11 cellular contexts compared by ENCODE assay signal in genomic region chr14:65359503-65359902, GRCh38. TPM values are rescaled to one million over a fixed set of nuclear protein-coding genes. Genes with fewer than 3 reads are reported as not detected.
A peak's percentile ranks its signal among the peaks of the same experiment; 100 is the strongest.
DNase-seq lines count a peak whose midpoint lies in the region; ATAC-seq, FAIRE-seq and TF ChIP-seq lines count a peak whose summit lies in the region.
"Had no signal": no experiment of that assay in that cellular context is flagged by ENCODE, and none has a peak within 500 bp of the region (broad histone marks: within the 10 kb centered on the region; RNA-seq: fewer than 3 reads in every experiment).

No MANE protein-coding gene starts in this region.

- no peak for FAIRE-seq in K562 (lab: Jason Lieb, UNC)

- 0% methylated on average over 3 of the region's 3 CpGs for WGBS in K562 (ENCODE audit: insufficient coverage, low coverage, missing lambda C conversion rate)

- ATAC-seq in K562 = no peak
- no peak for ATAC-seq in GM18867 (IDR thresholded peaks at IDR 0.05; ENCODE audit: unreplicated experiment)
- ATAC-seq in left colon = no peak
- ATAC-seq in GM21528 (IDR thresholded peaks at IDR 0.05; ENCODE audit: low FRiP score, unreplicated experiment) = no peak

- no peak for TF ChIP-seq CTCF in K562 (IDR thresholded peaks at IDR 0.05 in 2 of 3, conservative IDR thresholded peaks at IDR 0.05 in 1 of 3; ENCODE audit: insufficient read depth in 2 of 3, low read depth in 1 of 3, low read length in 3 of 3)

- H3K79me2 ChIP-seq in K562 (ENCODE audit: control insufficient read depth, insufficient read depth, low read length) = no peaks in the 10 kb centered on the region

- no peak overlapping the region for H3K9ac ChIP-seq in K562 (ENCODE audit: insufficient read depth in 1 of 2, low read depth in 2 of 2, low read length in 2 of 2)

- in situ Hi-C loops in K562 (cut with MboI) = no loop called here

- no peak overlapping the region for H3K4me2 ChIP-seq in K562 (ENCODE audit: insufficient read depth, low read length)

- no TSS peak for BruUV-seq in K562 (replicated peaks; lab: Mats Ljungman, UMichigan)

- no peaks in the 10 kb centered on the region; a peak in 1 of 5 replicates for H3K4me1 ChIP-seq in K562 (replicated peaks in 1 of 2; ENCODE audit: control insufficient read depth in 2 of 2, insufficient read depth in 2 of 2, low read length in 2 of 2)

- TF ChIP-seq EP300 in K562 (IDR thresholded peaks at IDR 0.05; ENCODE audit: low read length) = no peak

- DNase-seq in SIG-M5 treated with dmso at 0.1 percent for 504 hours (lab: John Stamatoyannopoulos, UW; ENCODE audit: unreplicated experiment) (peak; percentile 3), SIG-M5 (lab: John Stamatoyannopoulos, UW) (no peak), M059J (ENCODE audit: low read depth) (peak; percentile 60), K562 (ENCODE audit: extremely low read depth in 1 of 4, low spot score in 3 of 4) (no peak), pulmonary artery endothelial cell (ENCODE audit: low read depth, low spot score) (peak; percentile 10), left colon (no peak)
- DNase-seq: activated CD4-positive, CD25-positive, alpha-beta regulatory T cell treated with anti-CD3 and anti-CD28 coated beads, Interleukin-2, amount 50 U/mL, for 72 hours; mesenchymal stem cell; NK-92 treated with Interleukin-12 subunit alpha and Interleukin-12 subunit beta, amount 100 ng/mL, for 24 hours had no signal

- H3K9me3 ChIP-seq in K562 (replicated peaks; ENCODE audit: control insufficient read depth, insufficient read depth, low read depth, low read length) = no peaks in the 10 kb centered on the region

- TF ChIP-seq POLR2A in K562 (conservative IDR thresholded peaks at IDR 0.05) = no peak

- CTCF ChIA-PET in K562 (lab: Yijun Ruan, JAX; ENCODE audit: low intra/inter-chr PET ratio) = no interaction called here

- no peak overlapping the region for H2AFZ ChIP-seq in K562 (ENCODE audit: low read depth, low read length)

- H3K9me1 ChIP-seq in K562 (ENCODE audit: control insufficient read depth, insufficient read depth, low read length) = no peaks in the 10 kb centered on the region

- no peaks in the 10 kb centered on the region for H4K20me1 ChIP-seq in K562 (replicated peaks; ENCODE audit: control insufficient read depth, insufficient read depth, low read length)

- no peak overlapping the region for H3K4me3 ChIP-seq in K562

- H3K27ac ChIP-seq in K562 (ENCODE audit: extremely low read depth, low read depth, low read length) = no peak overlapping the region

- POLR2A ChIA-PET in K562 (lab: Yijun Ruan, JAX) = no interaction called here

- no peaks in the 10 kb centered on the region for H3K36me3 ChIP-seq in K562 (ENCODE audit: control insufficient read depth, insufficient read depth, low read length)

- peak in 1 of 2 experiments; percentile 44; a peak in 2 of 4 replicates for TF ChIP-seq RAD21 in K562 (CRISPR knock-in tag; conservative IDR thresholded peaks at IDR 0.05 in 1 of 2, IDR thresholded peaks at IDR 0.05 in 1 of 2)

- intact Hi-C loops in K562 (cut with micrococcal nuclease) (no loop called here), left colon (cut with DNase I, micrococcal nuclease) (no loop called here)

- H3K27me3 ChIP-seq in K562 (ENCODE audit: control insufficient read depth in 2 of 2, insufficient read depth in 2 of 2, low read length in 2 of 2) = no peaks in the 10 kb centered on the region

TF ChIP-seq in K562, 482 proteins besides CTCF, POLR2A, EP300 and RAD21 (continues in another document):
- TF ChIP-seq TCF7 (IDR thresholded peaks at IDR 0.05; ENCODE audit: borderline replicate concordance) (no peak), TGIF2 (CRISPR knock-in tag; IDR thresholded peaks at IDR 0.05) (no peak), CUX1 (CRISPR knock-in tag; IDR thresholded peaks at IDR 0.05) (no peak), ATF2 (CRISPR knock-in tag; IDR thresholded peaks at IDR 0.05) (no peak), SAFB (IDR thresholded peaks at IDR 0.05; ENCODE audit: borderline replicate concordance, low read depth, low read length) (no peak), ZNF253 (CRISPR knock-in tag; conservative IDR thresholded peaks at IDR 0.05) (no peak)

RNA-seq across cellular contexts. Expression of gene FUT8, which starts 53.0 kb away (rescaled TPM):
- total RNA-seq in M059J (2014; rRNA removed; shearing (Covaris generic)) = 86.5 and 109 TPM in 2 replicates
- 12.8 and 21.0 TPM in 2 replicates for total RNA-seq in K562 (2011; cell fraction: chromatin; rRNA removed; ENCODE audit: low replicate concordance)
- 9.8 and 10.1 TPM in 2 replicates for total RNA-seq in K562 (2011; cell fraction: nucleolus; rRNA removed)
- 13.3 and 16.0 TPM in 2 replicates for total RNA-seq in K562 (2011; cell fraction: nucleoplasm; rRNA removed)
- total RNA-seq in K562 (2014; rRNA removed) (7.8 and 9.1 TPM in 2 replicates), K562 (2014; rRNA removed; fragmentation: Illumina TruSeq; extraction: Trizol) (10.6 and 11.9 TPM in 2 replicates), K562 (2015; rRNA removed; fragmentation: Illumina TruSeq; extraction: Trizol) (14.7 and 15.2 TPM in 2 replicates), K562 (2021) (13.3 and 14.2 TPM in 2 replicates), pulmonary artery endothelial cell (55.5 and 84.3 TPM in 2 replicates), left colon (10 to 100 TPM; 22.3 to 27.8 TPM)
- polyA plus RNA-seq in K562 (2011; rRNA removed) (7.2 and 8.0 TPM in 2 replicates), K562 (2014; fragmentation: Illumina TruSeq; extraction: Trizol) (8.6 and 11.0 TPM in 2 replicates), K562 (2014; fragmentation: Nextera tagmentation; extraction: Ambion mirVana) (1 to 10 TPM; 4.1 to 6.0 TPM), K562 (2014; rRNA removed) (6.0 and 7.1 TPM in 2 replicates)
- 3.6 and 6.1 TPM in 2 replicates for polyA plus RNA-seq in K562 (2011; cell fraction: cytosol; rRNA removed)
- 4.1 and 4.7 TPM in 2 replicates for polyA plus RNA-seq in K562 (2011; cell fraction: nucleus; rRNA removed)
- polyA plus RNA-seq in K562 (2012) = 8.2 and 10.1 TPM in 2 replicates
- polyA minus RNA-seq in K562 (2011; rRNA and poly(A)+ RNA removed) = 13.7 and 19.0 TPM in 2 replicates
- polyA minus RNA-seq in K562 (2011; cell fraction: cytosol; rRNA and poly(A)+ RNA removed) = 3.4 and 3.8 TPM in 2 replicates
- polyA minus RNA-seq in K562 (2011; cell fraction: nucleus; rRNA and poly(A)+ RNA removed) = 7.3 and 12.3 TPM in 2 replicates

Comparison
In these comparisons a context has a peak if more than half of its experiments do, and no peak if none do; other contexts are left out.
1. DNase-seq: peak in SIG-M5 treated with dmso at 0.1 percent for 504 hours (single experiment), M059J (single experiment) and pulmonary artery endothelial cell (single experiment); none in SIG-M5 (single experiment), K562 (0 of 4) and left colon (0 of 2).